ENCODE assay signal across 8 cellular contexts in genomic region chr10:68559872-68560200, GRCh38. TPM values are rescaled to one million over a fixed set of nuclear protein-coding genes. Genes with fewer than 3 reads are reported as not detected.
A peak's percentile ranks its signal among the peaks of the same experiment; 100 is the strongest.
DNase-seq lines count a peak whose midpoint lies in the region; ATAC-seq and TF ChIP-seq lines count a peak whose summit lies in the region.

No MANE protein-coding gene starts in this region.

- no peaks in the 10 kb centered on the region for H3K9me2 ChIP-seq in SK-N-SH

- H3K9ac ChIP-seq in SK-N-SH, result peak overlapping the region; percentile 90; the same call in 1 of the 2 replicates
- no peak overlapping the region for H3K9ac ChIP-seq in trophoblast cell (ENCODE audit: low read length)

- no peak overlapping the region for H2BK12ac ChIP-seq in trophoblast cell (ENCODE audit: low read length)

- peak overlapping the region; percentile 87 for H3K4me2 ChIP-seq in SK-N-SH
- peak overlapping the region; percentile 81 for H3K4me2 ChIP-seq in trophoblast cell (ENCODE audit: low read length)

- no peak overlapping the region for H2BK120ac ChIP-seq in trophoblast cell (ENCODE audit: insufficient read depth, low read length, poor library complexity)

- no peaks in the 10 kb centered on the region for H3K36me3 ChIP-seq in H7 (replicated peaks; ENCODE audit: control insufficient read depth, insufficient read depth, low read length)
- no peaks in the 10 kb centered on the region for H3K36me3 ChIP-seq in SK-N-SH (replicated peaks in 1 of 2; ENCODE audit: control insufficient read depth in 1 of 2, insufficient read depth in 2 of 2, low read length in 1 of 2)
- H3K36me3 ChIP-seq in trophoblast cell (ENCODE audit: control insufficient read depth in 1 of 2, insufficient read depth in 2 of 2, low read length in 2 of 2), result no peaks in the 10 kb centered on the region

- no peak overlapping the region for H4K12ac ChIP-seq in trophoblast cell (ENCODE audit: low read depth, low read length)

- no peak for TF ChIP-seq EP300 in SK-N-SH (IDR thresholded peaks at IDR 0.05; ENCODE audit: borderline replicate concordance in 1 of 2, low read depth in 1 of 2, low read length in 1 of 2)

- no peak overlapping the region for H4K8ac ChIP-seq in trophoblast cell (ENCODE audit: low read depth, low read length)

- H3K4me1 ChIP-seq in SK-N-SH (ENCODE audit: control insufficient read depth in 1 of 2, insufficient read depth in 2 of 2, low read depth in 1 of 2, low read length in 1 of 2) (peaks cover 10 to 14% of the 10 kb centered on the region in 2 experiments; a peak in 3 of 4 replicates), trophoblast cell (ENCODE audit: control insufficient read depth in 1 of 2, insufficient read depth in 2 of 2, low read length in 2 of 2) (no peaks in the 10 kb centered on the region)

- no peak for DNase-seq in H7
- DNase-seq in SK-N-SH, result no peak
- peak; percentile 41 for DNase-seq in fibroblast of gingiva (ENCODE audit: low read depth)
- DNase-seq in trophoblast cell, result peak in 1 of 2 donors; percentile 46
- DNase-seq in hypothalamus (lab: John Stamatoyannopoulos, UW), result no peak
- DNase-seq in HUDEP-2 (lab: John Stamatoyannopoulos, UW; ENCODE audit: unreplicated experiment in 76 of 76), result no peak

- CTCF ChIA-PET in SK-N-SH (lab: Yijun Ruan, JAX), result interaction anchor here (0.8 to 2.9 kb wide), 5 partner anchors 8 to 56 kb away, joined by 3 to 11 read pairs (median 4); no protein-coding TSS in a partner anchor

- 29% methylated on average over 6 of the region's 6 CpGs for WGBS in SK-N-SH (ENCODE audit: low lambda C conversion rate)
- no CpG with 5 or more reads among the region's 6 CpGs for WGBS in trophoblast cell (ENCODE audit: extremely low coverage, insufficient coverage, insufficient read length)

- H3K79me1 ChIP-seq in trophoblast cell (ENCODE audit: low read length), result peaks cover 9% of the 10 kb centered on the region

- H2BK5ac ChIP-seq in trophoblast cell (ENCODE audit: low read depth, low read length, poor library complexity), result no peak overlapping the region

- no peak overlapping the region for H3K4ac ChIP-seq in trophoblast cell (ENCODE audit: low read depth, low read length)

- H4K20me1 ChIP-seq in SK-N-SH (ENCODE audit: insufficient read depth), result no peaks in the 10 kb centered on the region

- H3K27me3 ChIP-seq in H7 (ENCODE audit: control insufficient read depth, insufficient read depth, low read length) (no peaks in the 10 kb centered on the region), SK-N-SH (ENCODE audit: insufficient read depth) (no peaks in the 10 kb centered on the region), trophoblast cell (ENCODE audit: insufficient read depth, low read length) (no peaks in the 10 kb centered on the region)

- TF ChIP-seq CTCF in SK-N-SH (IDR thresholded peaks at IDR 0.05), result no peak

- H3K27ac ChIP-seq in SK-N-SH (ENCODE audit: low read depth in 2 of 2, low read length in 1 of 2) (no peak overlapping the region; a peak in 1 of 4 replicates), trophoblast cell (ENCODE audit: low read depth, low read length) (no peak overlapping the region)

- H3K18ac ChIP-seq in trophoblast cell (ENCODE audit: low read length), result no peak overlapping the region

- ATAC-seq in GM21423 (IDR thresholded peaks at IDR 0.05; ENCODE audit: unreplicated experiment) (no peak), GM18907 (IDR thresholded peaks at IDR 0.05; ENCODE audit: unreplicated experiment) (no peak)

- H3K9me3 ChIP-seq in SK-N-SH (no peaks in the 10 kb centered on the region), trophoblast cell (ENCODE audit: insufficient read depth, low read depth, low read length) (peaks cover 5% of the 10 kb centered on the region)

- peaks cover 38% of the 10 kb centered on the region for H3K79me2 ChIP-seq in SK-N-SH (ENCODE audit: insufficient read depth)
- peaks cover 15% of the 10 kb centered on the region for H3K79me2 ChIP-seq in trophoblast cell (ENCODE audit: control insufficient read depth, insufficient read depth, low read length, poor library complexity)

- H3F3A ChIP-seq in SK-N-SH (replicated peaks; ENCODE audit: insufficient read depth), result no peaks in the 10 kb centered on the region

- no peak overlapping the region for H2AK5ac ChIP-seq in trophoblast cell (ENCODE audit: low read length)

- no peak for TF ChIP-seq RAD21 in SK-N-SH (IDR thresholded peaks at IDR 0.05; ENCODE audit: low read length)

- H4K91ac ChIP-seq in trophoblast cell (ENCODE audit: low read depth, low read length), result no peak overlapping the region

- H3K23ac ChIP-seq in trophoblast cell (ENCODE audit: low read length), result no peak overlapping the region

- H3K4me3 ChIP-seq in H7 (ENCODE audit: insufficient read depth, low read depth, low read length), result peak overlapping the region; percentile 95
- peak overlapping the region; percentile 84 to 85 for H3K4me3 ChIP-seq in SK-N-SH (ENCODE audit: low read depth in 2 of 2, low read length in 1 of 2)
- no peak overlapping the region for H3K4me3 ChIP-seq in trophoblast cell (ENCODE audit: low read depth, low read length)

- peak overlapping the region; percentile 82 for H2AFZ ChIP-seq in SK-N-SH (ENCODE audit: low read depth)
- H2AFZ ChIP-seq in trophoblast cell (ENCODE audit: insufficient read depth, low read length, poor library complexity), result peak overlapping the region; percentile 17

- POLR2A ChIA-PET in SK-N-SH (lab: Yijun Ruan, JAX), result interaction anchor here (0.6 to 1.8 kb wide), 3 partner anchors 39 to 47 kb away, joined by 4 to 30 read pairs (median 6); no protein-coding TSS in a partner anchor

- no peak overlapping the region for H3K14ac ChIP-seq in trophoblast cell (ENCODE audit: low read length)

TF ChIP-seq in SK-N-SH, 30 proteins besides CTCF, POLR2A, EP300 and RAD21:
- TF ChIP-seq SIN3A (IDR thresholded peaks at IDR 0.05; ENCODE audit: borderline replicate concordance, low read depth, low read length), result no peak
- no peak for TF ChIP-seq PBX3 (IDR thresholded peaks at IDR 0.05)
- no peak for TF ChIP-seq POLR2AphosphoS5 (IDR thresholded peaks at IDR 0.05; ENCODE audit: low read depth, low read length)
- TF ChIP-seq USF2 (IDR thresholded peaks at IDR 0.05; ENCODE audit: borderline replicate concordance, low read depth, low read length), result no peak
- no peak for TF ChIP-seq TEAD4 (IDR thresholded peaks at IDR 0.05; ENCODE audit: borderline replicate concordance, insufficient read depth)
- TF ChIP-seq USF1 (IDR thresholded peaks at IDR 0.05; ENCODE audit: borderline replicate concordance, low read depth), result no peak
- no peak for TF ChIP-seq JUND (IDR thresholded peaks at IDR 0.05)
- TF ChIP-seq FOXM1 (IDR thresholded peaks at IDR 0.05; ENCODE audit: low read depth), result no peak
- no peak for TF ChIP-seq IRF3 (IDR thresholded peaks at IDR 0.05; ENCODE audit: low read depth, low read length)
- no peak for TF ChIP-seq FOSL2 (IDR thresholded peaks at IDR 0.05; ENCODE audit: borderline replicate concordance, low read depth)

RNA-seq across cellular contexts. Expression of gene TET1, which starts 0.3 kb away (rescaled TPM):
- total RNA-seq in H7 (2014; rRNA removed; shearing (Covaris generic)), result 27.5 and 47.6 TPM in 2 replicates
- 0.38 and 0.44 TPM in 2 replicates for polyA plus RNA-seq in SK-N-SH (2012; rRNA removed)
- 0.32 and 0.39 TPM in 2 replicates for polyA plus RNA-seq in SK-N-SH (2012; cell fraction: cytosol; rRNA removed)
- polyA plus RNA-seq in SK-N-SH (2012; cell fraction: nucleus; rRNA removed), result 0.65 and 0.88 TPM in 2 replicates
- 6.5 and 7.3 TPM in 2 replicates for polyA plus RNA-seq in trophoblast cell (2013)

RNA-seq across cellular contexts. Expression of gene SLC25A16, which starts 32.5 kb away (rescaled TPM):
- 5.1 and 5.4 TPM in 2 replicates for total RNA-seq in H7 (2014; rRNA removed; shearing (Covaris generic))
- 5.8 and 8.4 TPM in 2 replicates for polyA plus RNA-seq in SK-N-SH (2012; rRNA removed)
- 9.2 and 12.2 TPM in 2 replicates for polyA plus RNA-seq in SK-N-SH (2012; cell fraction: cytosol; rRNA removed)
- 19.6 and 30.9 TPM in 2 replicates for polyA plus RNA-seq in SK-N-SH (2012; cell fraction: nucleus; rRNA removed)
- 7.6 and 9.3 TPM in 2 replicates for polyA plus RNA-seq in trophoblast cell (2013)
